Comparison of ENCODE assay signal across 8 cellular contexts in genomic region chr1:156599811-156600210, GRCh38. TPM values are rescaled to one million over a fixed set of nuclear protein-coding genes. Genes with fewer than 3 reads are reported as not detected.
DNase-seq lines count a peak whose midpoint lies in the region; ATAC-seq and TF ChIP-seq lines count a peak whose summit lies in the region.

No MANE protein-coding gene starts in this region.

- H3K4me3 Mint-ChIP-seq in activated T-helper 17 cell treated with anti-CD3 and anti-CD28 coated beads, Interleukin-2, amount 50 U/mL, for 72 hours, result peak overlapping the region; percentile 88
- peak overlapping the region; percentile 89 for H3K4me3 Mint-ChIP-seq in progenitor cell of endocrine pancreas (ENCODE audit: low read depth)

- H3K4me1 Mint-ChIP-seq in activated T-helper 17 cell treated with anti-CD3 and anti-CD28 coated beads, Interleukin-2, amount 50 U/mL, for 72 hours, result peaks cover 15% of the 10 kb centered on the region
- peaks cover 7% of the 10 kb centered on the region for H3K4me1 Mint-ChIP-seq in progenitor cell of endocrine pancreas (ENCODE audit: low read depth)

- H3K36me3 Mint-ChIP-seq in activated T-helper 17 cell treated with anti-CD3 and anti-CD28 coated beads, Interleukin-2, amount 50 U/mL, for 72 hours (ENCODE audit: low read depth), result peaks cover 68% of the 10 kb centered on the region
- H3K36me3 Mint-ChIP-seq in progenitor cell of endocrine pancreas (ENCODE audit: insufficient read depth), result peaks cover 13% of the 10 kb centered on the region

- H3K27me3 Mint-ChIP-seq in activated T-helper 17 cell treated with anti-CD3 and anti-CD28 coated beads, Interleukin-2, amount 50 U/mL, for 72 hours, result no peaks in the 10 kb centered on the region
- H3K27me3 Mint-ChIP-seq in progenitor cell of endocrine pancreas, result no peaks in the 10 kb centered on the region

- no peaks in the 10 kb centered on the region for H3K9me3 Mint-ChIP-seq in activated T-helper 17 cell treated with anti-CD3 and anti-CD28 coated beads, Interleukin-2, amount 50 U/mL, for 72 hours
- no peaks in the 10 kb centered on the region for H3K9me3 Mint-ChIP-seq in progenitor cell of endocrine pancreas (ENCODE audit: low read depth)

- H3K27ac Mint-ChIP-seq in activated T-helper 17 cell treated with anti-CD3 and anti-CD28 coated beads, Interleukin-2, amount 50 U/mL, for 72 hours, result peak overlapping the region; percentile 90
- H3K27ac Mint-ChIP-seq in progenitor cell of endocrine pancreas, result no peak overlapping the region

- peak; percentile 14 for DNase-seq in NCI-H2171 treated with DMSO at 0.1 percent for 48 hours (lab: John Stamatoyannopoulos, UW)
- no peak for DNase-seq in NCI-H2171 (lab: John Stamatoyannopoulos, UW)
- no peak for DNase-seq in LNCaP clone FGC (ENCODE audit: low read depth)
- no peak for DNase-seq in progenitor cell of endocrine pancreas (ENCODE audit: low spot score, unreplicated experiment)
- no peak for DNase-seq in ureter (ENCODE audit: low spot score)
- no peak for DNase-seq in iPS-NIHi11 (ENCODE audit: low spot score)

- H3K4me3 ChIP-seq in LNCaP clone FGC (ENCODE audit: low read depth, low read length), result no peak overlapping the region

- peak; percentile 46 for ATAC-seq in activated T-helper 17 cell treated with anti-CD3 and anti-CD28 coated beads, Interleukin-2, amount 50 U/mL, for 72 hours (replicated peaks)
- ATAC-seq in GM19035 (IDR thresholded peaks at IDR 0.05; ENCODE audit: unreplicated experiment), result no peak

- TF ChIP-seq CTCF in LNCaP clone FGC (IDR thresholded peaks at IDR 0.05; ENCODE audit: control insufficient read depth, extremely low read depth, insufficient read depth) (peak; percentile 21; the same call in 1 of the 2 replicates), progenitor cell of endocrine pancreas (IDR thresholded peaks at IDR 0.05; ENCODE audit: unreplicated experiment) (no peak)

RNA-seq across cellular contexts. Expression of gene GPATCH4, which starts 1.5 kb away (rescaled TPM):
- total RNA-seq in activated T-helper 17 cell treated with anti-CD3 and anti-CD28 coated beads, Interleukin-2, amount 50 U/mL, for 72 hours, result 10 to 100 TPM; 21.3 to 51.8 TPM
- 26.2 and 27.0 TPM in 2 replicates for total RNA-seq in progenitor cell of endocrine pancreas
- total RNA-seq in ureter, result 42.5 TPM

RNA-seq across cellular contexts. Expression of gene NAXE, which starts 8.2 kb away (rescaled TPM):
- total RNA-seq in activated T-helper 17 cell treated with anti-CD3 and anti-CD28 coated beads, Interleukin-2, amount 50 U/mL, for 72 hours, result 10 to 100 TPM; 56.2 to 74.7 TPM
- 108 and 115 TPM in 2 replicates for total RNA-seq in progenitor cell of endocrine pancreas
- total RNA-seq in ureter, result 119 TPM

RNA-seq across cellular contexts. Expression of gene HAPLN2, which starts 19.4 kb away (rescaled TPM):
- total RNA-seq in activated T-helper 17 cell treated with anti-CD3 and anti-CD28 coated beads, Interleukin-2, amount 50 U/mL, for 72 hours, result 1 to 10 TPM in 1 of 2 donors, under 1 TPM in 1; 0.30 to 1.5 TPM
- total RNA-seq in progenitor cell of endocrine pancreas, result 0.38 and 0.93 TPM in 2 replicates
- total RNA-seq in ureter, result 5.6 TPM

RNA-seq across cellular contexts. Expression of gene TTC24, which starts 20.3 kb away (rescaled TPM):
- under 1 TPM in 1 of 2 donors, not detected in 1; 0.79 TPM for total RNA-seq in activated T-helper 17 cell treated with anti-CD3 and anti-CD28 coated beads, Interleukin-2, amount 50 U/mL, for 72 hours
- total RNA-seq in progenitor cell of endocrine pancreas (not detected in 2 replicates), ureter (not detected)

RNA-seq across cellular contexts. Expression of gene IQGAP3, which starts 27.4 kb away (rescaled TPM):
- 1 to 10 TPM; 8.7 to 9.4 TPM for total RNA-seq in activated T-helper 17 cell treated with anti-CD3 and anti-CD28 coated beads, Interleukin-2, amount 50 U/mL, for 72 hours
- total RNA-seq in progenitor cell of endocrine pancreas (29.6 and 32.4 TPM in 2 replicates), ureter (0.68 TPM)
